In genomic region chr2:61229936-61230335, GRCh38 we compare ENCODE assay signal across 22 cellular contexts.
"Had no signal": no experiment of that assay in that cellular context is flagged by ENCODE, and none has a peak within 500 bp of the region (broad histone marks: within the 10 kb centered on the region; RNA-seq: fewer than 3 reads in every experiment).

No MANE protein-coding gene starts in this region.

- DNase-seq: effector CD4-positive, alpha-beta T cell; endodermal cell; erythroblast; glutamatergic neuron; immature natural killer cell; kidney; left cardiac atrium; left ventricle myocardium inferior; mesenchymal stem cell; midbrain; naive B cell; sigmoid colon; stimulated activated CD4-positive, alpha-beta T cell treated with anti-CD3 and anti-CD28 coated beads, Interleukin-2, amount 100 ng/mL, for 48 hours; stimulated activated naive CD4-positive, alpha-beta T cell treated with Interleukin-2 at 50 U/mL for 16 hours; trophoblast cell had no signal

- H3K9me3 Mint-ChIP-seq: endodermal cell, immature natural killer cell, naive B cell, nephron had no signal

- H3K9me3 ChIP-seq: gastroesophageal sphincter, left ventricle myocardium inferior, right atrium auricular region, sigmoid colon had no signal

- H2AFZ ChIP-seq: parathyroid adenoma had no signal

- H3K27ac ChIP-seq: coronary artery, gastroesophageal sphincter, left ventricle myocardium inferior, parathyroid adenoma, right atrium auricular region, sigmoid colon had no signal

- ATAC-seq: gastroesophageal sphincter, left cardiac atrium had no signal

- H3K27ac Mint-ChIP-seq: endodermal cell, nephron had no signal

- H3K27me3 ChIP-seq: gastroesophageal sphincter, right atrium auricular region, sigmoid colon had no signal

- H3K4me2 ChIP-seq: smooth muscle cell had no signal

- H3K4me3 ChIP-seq: coronary artery, gastroesophageal sphincter, left ventricle myocardium inferior, lung, right atrium auricular region, sigmoid colon, smooth muscle cell had no signal

- H3K9ac ChIP-seq: parathyroid adenoma had no signal

- H3K4me1 ChIP-seq: gastroesophageal sphincter, left ventricle myocardium inferior, parathyroid adenoma, right atrium auricular region, sigmoid colon had no signal
